ENCODE assay signal across 17 cellular contexts in the genomic region with DNA sequence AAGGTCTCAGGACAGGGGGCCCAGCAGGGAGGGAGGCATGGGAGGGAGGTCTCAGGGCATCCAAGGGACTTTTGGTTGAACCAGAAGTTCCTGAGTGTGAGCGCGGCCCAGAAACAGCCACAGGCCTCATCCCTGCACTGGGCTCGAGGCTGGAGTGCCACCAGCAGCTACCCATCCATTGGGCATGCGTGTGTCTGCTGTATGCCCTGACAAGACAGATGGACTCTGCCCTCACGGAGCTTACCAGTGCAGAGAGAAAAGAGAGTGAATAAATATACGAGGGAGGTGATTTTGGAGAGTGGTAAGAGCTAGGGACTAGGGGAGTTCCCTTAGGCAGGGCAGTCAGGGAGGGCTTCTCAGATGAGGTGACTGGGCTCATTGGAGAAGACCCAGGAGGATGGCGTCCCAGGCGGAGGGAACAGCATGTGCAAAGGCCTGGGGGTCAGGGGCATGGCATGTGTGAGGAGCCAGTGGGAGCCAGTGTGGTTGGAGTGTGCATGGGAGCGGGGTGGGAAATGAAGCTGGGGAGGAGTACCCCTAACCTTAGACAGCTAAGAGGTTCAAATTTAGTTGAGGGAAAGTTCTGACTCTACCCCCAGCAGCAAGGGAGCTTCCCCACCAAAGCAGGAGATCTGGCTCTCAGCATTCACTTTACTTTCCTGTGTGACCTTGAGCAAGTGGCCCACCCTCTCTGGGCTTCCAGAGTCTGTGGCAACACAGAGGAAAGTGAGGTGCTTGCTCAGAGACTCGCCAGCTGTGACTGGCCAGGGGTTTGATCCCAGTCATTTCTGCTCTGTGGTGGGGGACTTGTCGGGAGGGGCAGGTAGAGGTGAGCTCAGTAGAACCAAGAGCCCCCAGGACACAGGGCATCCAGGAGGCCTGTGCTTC.
DNase-seq lines count a peak whose midpoint lies in the region; ATAC-seq, FAIRE-seq and TF ChIP-seq lines count a peak whose summit lies in the region.
"Had no signal": no experiment of that assay in that cellular context is flagged by ENCODE, and none has a peak within 500 bp of the region (broad histone marks: within the 10 kb centered on the region; RNA-seq: fewer than 3 reads in every experiment).

No MANE protein-coding gene starts in this region.

- H3K4me1 ChIP-seq in A549 (peaks cover 10% of the 10 kb centered on the region; the same call in 2 of the 3 replicates), Loucy (ENCODE audit: insufficient read depth, low read length, poor library complexity, severe bottlenecking) (peaks cover 98% of the 10 kb centered on the region)

- TF ChIP-seq RAD21 in A549 (conservative IDR thresholded peaks at IDR 0.05 in 1 of 2, IDR thresholded peaks at IDR 0.05 in 1 of 2): no peak

- H3K9ac ChIP-seq in Loucy (ENCODE audit: low read depth, low read length, poor library complexity, severe bottlenecking): peak overlapping the region; percentile 61

- peaks cover 12% of the 10 kb centered on the region for H3K27me3 Mint-ChIP-seq in endothelial cell (ENCODE audit: unreplicated experiment)
- H3K27me3 Mint-ChIP-seq in nephron (ENCODE audit: low read depth): peaks cover 3% of the 10 kb centered on the region

- no peak overlapping the region for H3K4me3 ChIP-seq in A549
- H3K4me3 ChIP-seq in Loucy (ENCODE audit: low read length, poor library complexity, severe bottlenecking): no peak overlapping the region

- WGBS in A549 (ENCODE audit: missing lambda C conversion rate): 90% methylated on average over 11 of the region's 11 CpGs

- H3K27ac Mint-ChIP-seq in endothelial cell (ENCODE audit: unreplicated experiment) (peak overlapping the region; percentile 36), nephron (peak overlapping the region in 2 of 3 experiments; percentile 23 to 51)

- no peaks in the 10 kb centered on the region for H3K27me3 ChIP-seq in Loucy (ENCODE audit: insufficient read depth, low read length, poor library complexity, severe bottlenecking)

- H3K4me1 Mint-ChIP-seq in endothelial cell (ENCODE audit: unreplicated experiment) (peaks cover 29% of the 10 kb centered on the region), nephron (peaks cover 71% of the 10 kb centered on the region)

- no peaks in the 10 kb centered on the region for H3K36me3 Mint-ChIP-seq in endothelial cell (ENCODE audit: low read depth, unreplicated experiment)
- H3K36me3 Mint-ChIP-seq in nephron (ENCODE audit: low read depth): peaks cover 14% of the 10 kb centered on the region

- H3K4me3 Mint-ChIP-seq in endothelial cell (ENCODE audit: unreplicated experiment) (no peak overlapping the region), nephron (no peak overlapping the region)

- peaks cover 5% of the 10 kb centered on the region for H4K20me1 ChIP-seq in Loucy (ENCODE audit: insufficient read depth, low read length, poor library complexity, severe bottlenecking)

- H3K27ac ChIP-seq in A549: no peak overlapping the region

- TF ChIP-seq POLR2A in A549 (IDR thresholded peaks at IDR 0.05; ENCODE audit: low read length): no peak

- peaks cover 81% of the 10 kb centered on the region for H3K79me2 ChIP-seq in Loucy (ENCODE audit: insufficient read depth, low read length)

- POLR2A ChIA-PET in A549 (lab: Yijun Ruan, JAX): no interaction called here

- no peaks in the 10 kb centered on the region for H3K9me2 ChIP-seq in Loucy (replicated peaks; ENCODE audit: low read depth, low read length)

- TF ChIP-seq EP300 in A549 (IDR thresholded peaks at IDR 0.05): no peak

- H3K9me3 ChIP-seq in A549: no peaks in the 10 kb centered on the region
- no peaks in the 10 kb centered on the region for H3K9me3 ChIP-seq in Loucy (ENCODE audit: insufficient read depth, low read depth, low read length)

- H2AFZ ChIP-seq in Loucy (ENCODE audit: low read length): no peak overlapping the region

- DNase-seq in A549 (ENCODE audit: low read depth in 1 of 2, low spot score in 1 of 2): no peak
- no peak for DNase-seq in endothelial cell (ENCODE audit: low spot score)
- DNase-seq in kidney glomerular epithelial cell (lab: John Stamatoyannopoulos, UW): no peak
- no peak for DNase-seq in SW480 (ENCODE audit: low spot score)
- DNase-seq: DMS79 treated with DMSO at 0.1 percent for 48 hours; NCI-H1436; NCI-H2029; NCI-H2171; NCI-H69; NK-92 treated with Interleukin-12 subunit alpha and Interleukin-12 subunit beta, amount 100 ng/mL, for 24 hours; OCI-M1; RPMI8226 had no signal

- TF ChIP-seq CTCF in A549 (IDR thresholded peaks at IDR 0.05) (no peak), Loucy (conservative IDR thresholded peaks at IDR 0.05; ENCODE audit: low read length) (no peak), endothelial cell (IDR thresholded peaks at IDR 0.05; ENCODE audit: unreplicated experiment) (no peak), nephron (IDR thresholded peaks at IDR 0.05; ENCODE audit: unreplicated experiment in 3 of 3) (no peak)

- H3K9me3 Mint-ChIP-seq in endothelial cell (ENCODE audit: unreplicated experiment) (no peaks in the 10 kb centered on the region), nephron (no peaks in the 10 kb centered on the region)

- ATAC-seq in A549 (no peak), GM18511 (IDR thresholded peaks at IDR 0.05; ENCODE audit: unreplicated experiment) (no peak), GM19035 (IDR thresholded peaks at IDR 0.05; ENCODE audit: unreplicated experiment) (no peak)

- no peak overlapping the region for H3K4me2 ChIP-seq in A549
- H3K4me2 ChIP-seq in Loucy (ENCODE audit: low read depth, low read length, poor library complexity, severe bottlenecking): peak overlapping the region; percentile 78

- peaks cover 23% of the 10 kb centered on the region; the same call in 1 of the 2 replicates for H3K36me3 ChIP-seq in Loucy (ENCODE audit: insufficient read depth, low read length)

- peaks cover 33% of the 10 kb centered on the region for H3F3A ChIP-seq in Loucy (ENCODE audit: low read depth)

- FAIRE-seq in A549 (lab: Jason Lieb, UNC): no peak
- FAIRE-seq: H54 had no signal

- CTCF ChIA-PET in A549 (lab: Yijun Ruan, JAX): interaction anchor here (0.5 to 3.2 kb wide), 15 partner anchors 10 to 324 kb away, joined by 3 to 18 read pairs (median 4); no protein-coding TSS in a partner anchor

TF ChIP-seq in A549, 52 proteins besides CTCF, POLR2A, EP300 and RAD21:
- TF ChIP-seq RNF2 (IDR thresholded peaks at IDR 0.05; ENCODE audit: borderline replicate concordance, low read depth): no peak
- TF ChIP-seq KDM1A (IDR thresholded peaks at IDR 0.05; ENCODE audit: low read depth): peak; percentile 70; the same call in 1 of the 2 replicates
- peak; percentile 64 for TF ChIP-seq ZFP36 (IDR thresholded peaks at IDR 0.05; ENCODE audit: borderline replicate concordance, partially characterized antibody)
